In the genomic region with DNA sequence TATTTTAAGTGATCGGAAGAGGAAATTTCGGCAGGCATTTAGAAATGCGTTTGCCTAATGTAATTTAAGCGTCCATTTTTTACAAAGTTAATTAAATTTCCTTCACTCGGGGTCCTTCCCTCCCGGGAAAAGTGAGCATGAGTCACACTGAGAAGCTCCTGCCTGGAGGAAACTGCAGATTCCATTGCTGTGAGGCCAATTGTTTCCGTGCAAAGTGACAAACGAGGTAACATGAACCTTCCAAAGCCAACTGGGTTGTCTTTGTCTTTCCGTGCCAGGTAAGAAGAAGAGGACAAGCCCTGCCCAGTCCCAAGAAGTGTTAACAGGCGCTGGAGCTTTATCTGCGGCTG, we compare ENCODE assay signal across 1 cellular context.
TF ChIP-seq lines count a peak whose summit lies in the region.

No MANE protein-coding gene starts in this region.

TF ChIP-seq in WTC11, 78 proteins besides CTCF, POLR2A, EP300 and RAD21 (continued from another document):
- no peak for TF ChIP-seq TP53 (CRISPR knock-in tag; IDR thresholded peaks at IDR 0.05)
- no peak for TF ChIP-seq ZNF671 (CRISPR knock-in tag; IDR thresholded peaks at IDR 0.05)
- TF ChIP-seq, protein P1, sequence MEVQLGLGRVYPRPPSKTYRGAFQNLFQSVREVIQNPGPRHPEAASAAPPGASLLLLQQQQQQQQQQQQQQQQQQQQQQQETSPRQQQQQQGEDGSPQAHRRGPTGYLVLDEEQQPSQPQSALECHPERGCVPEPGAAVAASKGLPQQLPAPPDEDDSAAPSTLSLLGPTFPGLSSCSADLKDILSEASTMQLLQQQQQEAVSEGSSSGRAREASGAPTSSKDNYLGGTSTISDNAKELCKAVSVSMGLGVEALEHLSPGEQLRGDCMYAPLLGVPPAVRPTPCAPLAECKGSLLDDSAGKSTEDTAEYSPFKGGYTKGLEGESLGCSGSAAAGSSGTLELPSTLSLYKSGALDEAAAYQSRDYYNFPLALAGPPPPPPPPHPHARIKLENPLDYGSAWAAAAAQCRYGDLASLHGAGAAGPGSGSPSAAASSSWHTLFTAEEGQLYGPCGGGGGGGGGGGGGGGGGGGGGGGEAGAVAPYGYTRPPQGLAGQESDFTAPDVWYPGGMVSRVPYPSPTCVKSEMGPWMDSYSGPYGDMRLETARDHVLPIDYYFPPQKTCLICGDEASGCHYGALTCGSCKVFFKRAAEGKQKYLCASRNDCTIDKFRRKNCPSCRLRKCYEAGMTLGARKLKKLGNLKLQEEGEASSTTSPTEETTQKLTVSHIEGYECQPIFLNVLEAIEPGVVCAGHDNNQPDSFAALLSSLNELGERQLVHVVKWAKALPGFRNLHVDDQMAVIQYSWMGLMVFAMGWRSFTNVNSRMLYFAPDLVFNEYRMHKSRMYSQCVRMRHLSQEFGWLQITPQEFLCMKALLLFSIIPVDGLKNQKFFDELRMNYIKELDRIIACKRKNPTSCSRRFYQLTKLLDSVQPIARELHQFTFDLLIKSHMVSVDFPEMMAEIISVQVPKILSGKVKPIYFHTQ (CRISPR knock-in tag; IDR thresholded peaks at IDR 0.05), result no peak
TF ChIP-seq in WTC11: peak in this region for 0.
